Comparison of ENCODE assay signal across 8 cellular contexts in the genomic region with DNA sequence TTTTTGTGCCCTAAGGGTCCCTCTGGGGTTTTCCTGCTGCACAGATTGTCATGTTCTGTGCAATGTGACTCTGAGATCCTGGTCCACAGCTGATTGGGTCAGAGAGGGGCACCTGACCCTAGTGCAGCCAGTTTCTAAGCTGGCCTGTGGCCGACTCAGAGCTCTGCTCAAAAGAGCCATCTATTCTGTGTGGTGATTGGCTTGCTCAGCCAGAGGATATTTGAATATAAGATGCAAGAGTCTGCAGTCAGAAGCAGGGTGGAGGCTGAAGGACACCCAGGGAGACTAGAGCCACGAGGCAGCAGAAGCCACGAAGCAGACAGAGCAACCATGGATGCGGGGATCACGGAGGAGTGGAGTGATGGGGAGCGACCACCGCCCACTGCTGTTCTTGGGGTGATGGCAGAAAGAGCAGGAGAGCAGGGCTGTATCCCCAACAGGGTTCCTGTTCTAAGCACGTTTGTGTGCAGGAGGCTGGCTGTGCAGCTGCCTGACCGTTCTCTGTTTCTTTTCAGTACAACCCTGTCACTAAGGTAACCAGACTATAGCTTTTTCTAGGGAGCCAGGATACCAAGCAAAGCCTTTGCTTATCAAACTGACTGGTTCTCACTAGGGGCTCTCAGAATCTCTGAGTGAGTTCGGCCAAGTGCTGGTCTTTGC. TPM values are rescaled to one million over a fixed set of nuclear protein-coding genes. Genes with fewer than 3 reads are reported as not detected.
DNase-seq lines count a peak whose midpoint lies in the region; ATAC-seq and TF ChIP-seq lines count a peak whose summit lies in the region.

No MANE protein-coding gene starts in this region.

- H3K9me3 ChIP-seq in sigmoid colon, result no peaks in the 10 kb centered on the region

- no peak for TF ChIP-seq POLR2A in sigmoid colon (IDR thresholded peaks at IDR 0.05)

- peak; percentile 53 for DNase-seq in DMS79 (lab: John Stamatoyannopoulos, UW)
- peak; percentile 15 for DNase-seq in HFFc6
- DNase-seq in NCI-H524 treated with DMSO at 0.1 percent for 48 hours (lab: John Stamatoyannopoulos, UW), result peak; percentile 18
- DNase-seq in foreskin melanocyte, result peak; percentile 57
- no peak for DNase-seq in sigmoid colon
- DNase-seq in GOT3 (lab: John Stamatoyannopoulos, UW), result no peak
- DNase-seq in stimulated activated naive CD4-positive, alpha-beta T cell (lab: John Stamatoyannopoulos, UW), result no peak

- no peak for TF ChIP-seq CTCF in HFFc6 (IDR thresholded peaks at IDR 0.05)
- no peak for TF ChIP-seq CTCF in sigmoid colon (IDR thresholded peaks at IDR 0.05)

- H3K4me1 Mint-ChIP-seq in HFFc6 (ENCODE audit: low read depth), result peaks cover 20% of the 10 kb centered on the region

- H3K4me3 ChIP-seq in sigmoid colon, result no peak overlapping the region

- ATAC-seq in GM21825 (IDR thresholded peaks at IDR 0.05; ENCODE audit: unreplicated experiment), result no peak

- no peaks in the 10 kb centered on the region for H3K27me3 ChIP-seq in sigmoid colon

- H3K27ac ChIP-seq in sigmoid colon, result peak overlapping the region; percentile 78 to 84 (median 80)

- H3K27ac Mint-ChIP-seq in HFFc6, result peak overlapping the region; percentile 27; the same call in 1 of the 2 replicates

- TF ChIP-seq EP300 in sigmoid colon (IDR thresholded peaks at IDR 0.05), result no peak

- H3K36me3 Mint-ChIP-seq in HFFc6 (ENCODE audit: low read depth), result no peaks in the 10 kb centered on the region

- H3K9me3 Mint-ChIP-seq in HFFc6, result no peaks in the 10 kb centered on the region

- H3K27me3 Mint-ChIP-seq in HFFc6 (ENCODE audit: insufficient read depth), result peaks cover 34% of the 10 kb centered on the region

- no peaks in the 10 kb centered on the region for H3K36me3 ChIP-seq in sigmoid colon

- H3K4me3 Mint-ChIP-seq in HFFc6, result peak overlapping the region; percentile 32; the same call in 1 of the 2 replicates

- 77% methylated on average over 10 of the region's 10 CpGs for WGBS in sigmoid colon, 2 donors

- intact Hi-C loops in sigmoid colon (cut with DNase I), result no loop called here

- peaks cover 0 to 33% (median 30%) of the 10 kb centered on the region in 4 donors for H3K4me1 ChIP-seq in sigmoid colon

RNA-seq across cellular contexts. Expression of a gene that starts 19.5 kb away (rescaled TPM):
- total RNA-seq in HFFc6 (2021; fragmentation: NEBNext Ultra II Directional; extraction: Animal tissue kit (Norgen Biotek cat#: 25700)), result 100 to 1,000 TPM; 104 to 122 (median 118) TPM
- 100 to 1,000 TPM; 121 to 162 (median 136) TPM for total RNA-seq in sigmoid colon
- polyA plus RNA-seq in sigmoid colon, result 100 to 1,000 TPM in 1 of 3 donors, 10 to 100 TPM in 2; 48.3 to 110 (median 91.3) TPM

Comparison
In these comparisons a context has a peak if more than half of its experiments do, and no peak if none do; other contexts are left out.
1. DNase-seq: peak in DMS79 (single experiment), HFFc6 (single experiment), NCI-H524 treated with DMSO at 0.1 percent for 48 hours (single experiment) and foreskin melanocyte (single experiment); none in sigmoid colon (single experiment), GOT3 (single experiment) and stimulated activated naive CD4-positive, alpha-beta T cell (0 of 6).